ENCODE assay signal across 28 cellular contexts in the genomic region with DNA sequence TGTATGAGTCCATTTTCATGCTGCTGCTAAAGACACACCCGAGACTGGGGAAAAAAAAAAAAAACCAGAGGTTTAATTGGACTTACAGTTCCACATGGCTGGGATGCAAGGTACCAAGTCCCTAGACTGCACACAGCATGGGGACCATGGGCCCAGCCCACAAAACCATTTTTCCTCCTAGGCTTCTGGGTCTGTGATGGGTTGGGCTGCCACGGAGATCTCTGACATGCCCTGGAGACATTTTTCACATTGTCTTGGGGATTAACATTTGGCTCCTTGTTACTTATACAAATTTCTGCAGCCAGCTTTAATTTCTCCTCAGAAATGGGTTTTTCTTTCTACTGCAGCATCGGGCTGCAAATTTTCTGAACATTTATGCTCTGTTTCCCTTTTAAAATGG.
"Had no signal": no experiment of that assay in that cellular context is flagged by ENCODE, and none has a peak within 500 bp of the region (broad histone marks: within the 10 kb centered on the region; RNA-seq: fewer than 3 reads in every experiment).

No MANE protein-coding gene starts in this region.

- H3K36me3 ChIP-seq: stomach, suprapubic skin, thoracic aorta, thyroid gland, tibial artery, tibial nerve, transverse colon, upper lobe of left lung, upper lobe of right lung, uterus, vagina had no signal

- H3K4me3 Mint-ChIP-seq: stimulated activated effector memory CD8-positive, alpha-beta T cell treated with anti-CD3 and anti-CD28 coated beads, Interleukin-12 subunit alpha, Interleukin-12 subunit beta, amount 100 ng/mL, for 72 hours; stimulated activated memory B cell treated with anti-CD40 and anti-IgM and Interleukin-4, amounts not matched to agents 10 μg/mL and 1 μg/mL and 100 μg/mL, for 72 hours; stimulated activated naive B cell treated with anti-CD40 and anti-IgM and Interleukin-4, amounts not matched to agents 10 μg/mL and 1 μg/mL and 100 μg/mL, for 72 hours; stimulated activated naive CD8-positive, alpha-beta T cell treated with anti-CD3 and anti-CD28 coated beads, Interleukin-15, amount 100 ng/mL, for 72 hours; stimulated activated naive CD8-positive, alpha-beta T cell treated with anti-CD3 and anti-CD28 coated beads, Interleukin-15, Interleukin-2, amounts not matched to agents 100 ng/mL and 50 ng/mL, for 24 hours; type B pancreatic cell had no signal

- ATAC-seq: stimulated activated effector memory CD8-positive, alpha-beta T cell treated with anti-CD3 and anti-CD28 coated beads, Interleukin-12 subunit alpha, Interleukin-12 subunit beta, amount 100 ng/mL, for 72 hours; stimulated activated memory B cell treated with anti-CD40 and anti-IgM and Interleukin-4, amounts not matched to agents 10 μg/mL and 1 μg/mL and 100 μg/mL, for 72 hours; stimulated activated naive B cell treated with anti-CD40 and anti-IgM and Interleukin-4, amounts not matched to agents 10 μg/mL and 1 μg/mL and 100 μg/mL, for 72 hours; stimulated activated naive CD8-positive, alpha-beta T cell treated with anti-CD3 and anti-CD28 coated beads, Interleukin-15, amount 100 ng/mL, for 72 hours; stimulated activated naive CD8-positive, alpha-beta T cell treated with anti-CD3 and anti-CD28 coated beads, Interleukin-15, Interleukin-2, amounts not matched to agents 100 U/mL and 50 U/mL, for 24 hours; upper lobe of right lung had no signal

- H3K27me3 Mint-ChIP-seq: stimulated activated memory B cell treated with anti-CD40 and anti-IgM and Interleukin-4, amounts not matched to agents 10 μg/mL and 1 μg/mL and 100 μg/mL, for 72 hours; stimulated activated naive B cell treated with anti-CD40 and anti-IgM and Interleukin-4, amounts not matched to agents 10 μg/mL and 1 μg/mL and 100 μg/mL, for 72 hours; stimulated activated naive CD8-positive, alpha-beta T cell treated with anti-CD3 and anti-CD28 coated beads, Interleukin-15, amount 100 ng/mL, for 72 hours; stimulated activated naive CD8-positive, alpha-beta T cell treated with anti-CD3 and anti-CD28 coated beads, Interleukin-15, Interleukin-2, amounts not matched to agents 100 ng/mL and 50 ng/mL, for 24 hours; type B pancreatic cell had no signal

- H3K27me3 ChIP-seq: stomach, suprapubic skin, testis, thyroid gland, tibial artery, tibial nerve, transverse colon, upper lobe of left lung, upper lobe of right lung, uterus, vagina had no signal

- DNase-seq: stimulated activated CD4-positive, alpha-beta T cell treated with anti-CD3 and anti-CD28 coated beads, Interleukin-2, amount 100 ng/mL, for 48 hours; stimulated activated CD4-positive, alpha-beta T cell treated with anti-CD3 and anti-CD28 coated beads, Interleukin-4, amount 100 ng/mL, for 1 hour; stimulated activated CD4-positive, alpha-beta T cell treated with anti-CD3 and anti-CD28 coated beads, Interleukin-4, amount 100 ng/mL, for 24 hours; stimulated activated CD4-positive, alpha-beta T cell treated with anti-CD3 and anti-CD28 coated beads, Interleukin-4, amount 100 ng/mL, for 4 hours; stimulated activated CD8-positive, alpha-beta memory T cell treated with anti-CD3 and anti-CD28 coated beads, Interleukin-4, amount 100 ng/mL, for 48 hours; stimulated activated naive B cell treated with anti-CD40 and anti-IgM and Interleukin-4, amounts not matched to agents 10 μg/mL and 1 μg/mL and 100 μg/mL, for 72 hours; stimulated activated naive CD4-positive, alpha-beta T cell; stimulated activated naive CD4-positive, alpha-beta T cell treated with Interleukin-2 at 50 U/mL for 16 hours; stimulated activated naive CD8-positive, alpha-beta T cell treated with anti-CD3 and anti-CD28 coated beads, Interleukin-15, amount 100 ng/mL, for 72 hours; stimulated activated naive CD8-positive, alpha-beta T cell treated with anti-CD3 and anti-CD28 coated beads, Interleukin-15, Interleukin-2, amounts not matched to agents 100 U/mL and 50 U/mL, for 24 hours; stomach; substantia nigra; testis; thyroid gland; tibial artery; transverse colon; upper lobe of left lung; upper lobe of right lung; uterus had no signal

- H3K4me3 ChIP-seq: stomach, suprapubic skin, testis, thoracic aorta, thyroid gland, tibial artery, tibial nerve, transverse colon, upper lobe of left lung, upper lobe of right lung, uterus, vagina had no signal

- H3K36me3 Mint-ChIP-seq: stimulated activated effector memory CD8-positive, alpha-beta T cell treated with anti-CD3 and anti-CD28 coated beads, Interleukin-12 subunit alpha, Interleukin-12 subunit beta, amount 100 ng/mL, for 72 hours; stimulated activated memory B cell treated with anti-CD40 and anti-IgM and Interleukin-4, amounts not matched to agents 10 μg/mL and 1 μg/mL and 100 μg/mL, for 72 hours; stimulated activated naive B cell treated with anti-CD40 and anti-IgM and Interleukin-4, amounts not matched to agents 10 μg/mL and 1 μg/mL and 100 μg/mL, for 72 hours; type B pancreatic cell had no signal

- H3K27ac Mint-ChIP-seq: stimulated activated effector memory CD8-positive, alpha-beta T cell treated with anti-CD3 and anti-CD28 coated beads, Interleukin-12 subunit alpha, Interleukin-12 subunit beta, amount 100 ng/mL, for 72 hours; stimulated activated memory B cell treated with anti-CD40 and anti-IgM and Interleukin-4, amounts not matched to agents 10 μg/mL and 1 μg/mL and 100 μg/mL, for 72 hours; stimulated activated naive B cell treated with anti-CD40 and anti-IgM and Interleukin-4, amounts not matched to agents 10 μg/mL and 1 μg/mL and 100 μg/mL, for 72 hours; stimulated activated naive CD8-positive, alpha-beta T cell treated with anti-CD3 and anti-CD28 coated beads, Interleukin-15, amount 100 ng/mL, for 72 hours; stimulated activated naive CD8-positive, alpha-beta T cell treated with anti-CD3 and anti-CD28 coated beads, Interleukin-15, Interleukin-2, amounts not matched to agents 100 ng/mL and 50 ng/mL, for 24 hours; type B pancreatic cell had no signal

- H3K9me3 ChIP-seq: suprapubic skin, testis, thoracic aorta, thyroid gland, tibial artery, transverse colon, upper lobe of left lung, upper lobe of right lung, uterus, vagina had no signal

- H3K27ac ChIP-seq: stomach, suprapubic skin, testis, thoracic aorta, thyroid gland, tibial artery, tibial nerve, transverse colon, upper lobe of left lung, upper lobe of right lung, uterus, vagina had no signal

- H3K4me1 ChIP-seq: stomach, suprapubic skin, testis, tibial artery, tibial nerve, transverse colon, upper lobe of left lung, upper lobe of right lung, uterus, vagina had no signal

- FAIRE-seq: urothelium cell line had no signal

- H3K4me1 Mint-ChIP-seq: stimulated activated effector memory CD8-positive, alpha-beta T cell treated with anti-CD3 and anti-CD28 coated beads, Interleukin-12 subunit alpha, Interleukin-12 subunit beta, amount 100 ng/mL, for 72 hours; stimulated activated memory B cell treated with anti-CD40 and anti-IgM and Interleukin-4, amounts not matched to agents 10 μg/mL and 1 μg/mL and 100 μg/mL, for 72 hours; stimulated activated naive B cell treated with anti-CD40 and anti-IgM and Interleukin-4, amounts not matched to agents 10 μg/mL and 1 μg/mL and 100 μg/mL, for 72 hours; stimulated activated naive CD8-positive, alpha-beta T cell treated with anti-CD3 and anti-CD28 coated beads, Interleukin-15, amount 100 ng/mL, for 72 hours had no signal
